In the genomic region with DNA sequence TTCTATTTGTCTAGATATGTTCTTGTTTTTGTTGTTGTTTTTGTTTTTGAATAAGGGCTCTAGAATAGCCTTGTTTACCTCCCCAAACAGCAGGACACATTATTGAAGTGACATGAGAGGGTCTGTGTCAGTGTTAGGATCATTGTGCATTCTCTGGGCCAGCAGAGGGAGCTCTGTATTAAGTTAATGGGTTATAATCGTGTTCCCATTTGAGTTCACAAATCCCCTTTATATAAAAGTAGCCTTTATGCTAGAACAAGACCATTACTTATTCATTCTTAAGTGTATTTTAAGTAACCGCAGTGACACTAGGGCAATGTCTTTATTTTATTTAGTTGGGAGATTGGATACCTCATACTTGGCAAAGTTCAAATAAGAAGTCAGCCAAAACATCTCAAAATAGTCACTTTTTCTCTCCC, we compare ENCODE assay signal across 8 cellular contexts. TPM values are rescaled to one million over a fixed set of nuclear protein-coding genes. Genes with fewer than 3 reads are reported as not detected.
A peak's percentile ranks its signal among the peaks of the same experiment; 100 is the strongest.
DNase-seq lines count a peak whose midpoint lies in the region; ATAC-seq and TF ChIP-seq lines count a peak whose summit lies in the region.

No MANE protein-coding gene starts in this region.

- no peaks in the 10 kb centered on the region for H3K27me3 Mint-ChIP-seq in activated T-cell treated with anti-CD3 and anti-CD28 coated beads, Interleukin-2, amount 50 U/mL, for 4 hours (ENCODE audit: low read depth)

- H3K4me1 ChIP-seq in HCT116 (ENCODE audit: control insufficient read depth in 1 of 2, insufficient read depth in 2 of 2, low read length in 2 of 2) (peaks cover 13 to 19% of the 10 kb centered on the region in 2 experiments), neutrophil (ENCODE audit: control insufficient read depth in 1 of 2, insufficient read depth in 1 of 2, low read depth in 1 of 2, low read length in 1 of 2) (peaks cover 6% of the 10 kb centered on the region in 2 experiments)

- TF ChIP-seq RAD21 in HCT116 (IDR thresholded peaks at IDR 0.05; ENCODE audit: low read depth): peak; percentile 80

- H3K4me3 Mint-ChIP-seq in activated T-cell treated with anti-CD3 and anti-CD28 coated beads, Interleukin-2, amount 50 U/mL, for 4 hours: no peak overlapping the region

- RAD21 ChIA-PET in HCT116 (lab: Charles Lee; ENCODE audit: low non-redundant PET in 1 of 2, low total read pairs in 2 of 2, uncharacterized antibody in 2 of 2, unreplicated experiment in 2 of 2): interaction anchor here in 1 of 2 experiments (1.2 kb wide), 1 partner anchor 85 kb away, joined by 4 read pairs; no protein-coding TSS in a partner anchor

- intact Hi-C loops in HCT116 (cut with micrococcal nuclease): loop anchor here (1.0 to 2.0 kb wide), 3 partner anchors 84 to 280 kb away; no protein-coding TSS in a partner anchor

- H4K20me1 ChIP-seq in HCT116 (ENCODE audit: insufficient read depth): no peaks in the 10 kb centered on the region

- H3K9ac ChIP-seq in HCT116 (ENCODE audit: low read length): no peak overlapping the region

- no peak overlapping the region for H2AFZ ChIP-seq in HCT116 (ENCODE audit: low read depth, low read length, poor library complexity, severe bottlenecking)

- TF ChIP-seq POLR2A in HCT116 (IDR thresholded peaks at IDR 0.05; ENCODE audit: borderline replicate concordance, extremely low read depth, insufficient read depth, insufficient read length): no peak

- CTCF ChIA-PET in HCT116 (lab: Charles Lee): interaction anchor here (0.6 to 2.3 kb wide), 15 partner anchors 8 to 280 kb away, joined by 3 to 22 read pairs (median 4); no protein-coding TSS in a partner anchor

- no peak overlapping the region for H3K4me2 ChIP-seq in HCT116 (ENCODE audit: low read length)

- peaks cover 59% of the 10 kb centered on the region for H3K4me1 Mint-ChIP-seq in activated T-cell treated with anti-CD3 and anti-CD28 coated beads, Interleukin-2, amount 50 U/mL, for 4 hours (ENCODE audit: low read depth)

- no peaks in the 10 kb centered on the region for H3K9me3 Mint-ChIP-seq in activated T-cell treated with anti-CD3 and anti-CD28 coated beads, Interleukin-2, amount 50 U/mL, for 4 hours

- POLR2A ChIA-PET in HCT116 (lab: Charles Lee): interaction anchor here (0.9 kb wide), 1 partner anchor 85 kb away, joined by 3 read pairs; no protein-coding TSS in a partner anchor

- peak; percentile 68 to 88 (median 74); a peak in 5 of 6 replicates for TF ChIP-seq CTCF in HCT116 (IDR thresholded peaks at IDR 0.05 in 2 of 3, conservative IDR thresholded peaks at IDR 0.05 in 1 of 3; ENCODE audit: borderline replicate concordance in 1 of 3, insufficient read depth in 1 of 3, low read depth in 2 of 3, low read length in 2 of 3)
- no peak for TF ChIP-seq CTCF in neutrophil (IDR thresholded peaks at IDR 0.05)

- no peak overlapping the region for H3K4me3 ChIP-seq in HCT116 (replicated peaks in 1 of 2; ENCODE audit: low read depth in 1 of 2, low read length in 2 of 2)
- no peak overlapping the region for H3K4me3 ChIP-seq in neutrophil (ENCODE audit: low read depth in 1 of 2, low read length in 1 of 2)

- peaks cover 21% of the 10 kb centered on the region for H3K79me2 ChIP-seq in HCT116 (ENCODE audit: insufficient read depth, low read length)

- ATAC-seq in HCT116 (peak; percentile 81), GM21367 (IDR thresholded peaks at IDR 0.05; ENCODE audit: unreplicated experiment) (no peak)
- ATAC-seq in activated T-cell treated with anti-CD3 and anti-CD28 coated beads, Interleukin-2, amount 50 U/mL, for 4 hours: peak; percentile 77 to 85

- peaks cover 4 to 6% of the 10 kb centered on the region in 2 experiments; a peak in 2 of 4 replicates for H3K36me3 ChIP-seq in HCT116 (ENCODE audit: control insufficient read depth in 1 of 2, insufficient read depth in 2 of 2, low read length in 2 of 2)
- peaks cover 82% of the 10 kb centered on the region for H3K36me3 ChIP-seq in neutrophil

- H3K9me2 ChIP-seq in HCT116 (ENCODE audit: insufficient read depth): no peaks in the 10 kb centered on the region

- no peak overlapping the region for H3K27ac ChIP-seq in HCT116 (ENCODE audit: low read depth, low read length)
- peak overlapping the region; percentile 48 for H3K27ac ChIP-seq in neutrophil

- DNase-seq in C1 segment of cervical spinal cord (lab: John Stamatoyannopoulos, UW): peak in 9 of 14 donors; percentile 7 to 43 (median 23)
- peak; percentile 36 for DNase-seq in HCT116 (ENCODE audit: low read depth, low spot score)
- DNase-seq in NCI-H82 (lab: John Stamatoyannopoulos, UW): peak; percentile 85
- DNase-seq in activated T-cell treated with anti-CD3 and anti-CD28 coated beads, Interleukin-2, amount 50 U/mL, for 4 hours: peak; percentile 48
- peak; percentile 91 for DNase-seq in fibroblast of peridontal ligament (ENCODE audit: extremely low read depth)
- peak; percentile 63 for DNase-seq in ureter (ENCODE audit: low spot score)

- peaks cover 36% of the 10 kb centered on the region for H3K36me3 Mint-ChIP-seq in activated T-cell treated with anti-CD3 and anti-CD28 coated beads, Interleukin-2, amount 50 U/mL, for 4 hours (ENCODE audit: insufficient read depth)

- BruUV-seq in HCT116 (replicated peaks; lab: Mats Ljungman, UMichigan): no TSS peak

- H3K9me3 ChIP-seq in HCT116 (ENCODE audit: control insufficient read depth in 1 of 2, insufficient read depth in 1 of 2, low read depth in 1 of 2, low read length in 2 of 2) (no peaks in the 10 kb centered on the region), neutrophil (no peaks in the 10 kb centered on the region)

- H3K27me3 ChIP-seq in HCT116 (ENCODE audit: insufficient read depth, low read length) (no peaks in the 10 kb centered on the region), neutrophil (no peaks in the 10 kb centered on the region)

TF ChIP-seq in HCT116, 20 proteins besides CTCF, POLR2A, EP300 and RAD21:
- TF ChIP-seq EZH2 (IDR thresholded peaks at IDR 0.05) (no peak), SIN3A (IDR thresholded peaks at IDR 0.05; ENCODE audit: low read depth) (no peak), REST (IDR thresholded peaks at IDR 0.05; ENCODE audit: low read depth) (no peak), CEBPB (IDR thresholded peaks at IDR 0.05; ENCODE audit: low read depth) (no peak), ATF3 (IDR thresholded peaks at IDR 0.05) (no peak), SRF (IDR thresholded peaks at IDR 0.05; ENCODE audit: low read depth) (no peak), POLR2AphosphoS5 (IDR thresholded peaks at IDR 0.05; ENCODE audit: low read depth, low read length) (no peak)

RNA-seq across cellular contexts. Expression of gene STK4, which starts 44.8 kb away (rescaled TPM):
- total RNA-seq in HCT116 (2021; ENCODE audit: unreplicated experiment) (45.4 TPM), ureter (53.3 TPM)
- polyA plus RNA-seq in HCT116 (2012): 10.2 and 11.5 TPM in 2 replicates
- 100 to 1,000 TPM; 134 to 157 (median 149) TPM for total RNA-seq in activated T-cell treated with anti-CD3 and anti-CD28 coated beads, Interleukin-2, amount 50 U/mL, for 4 hours

RNA-seq across cellular contexts. Expression of gene TOMM34, which starts 50.9 kb away (rescaled TPM):
- total RNA-seq in HCT116 (2021; ENCODE audit: unreplicated experiment) (51.7 TPM), ureter (57.1 TPM)
- 35.9 and 47.4 TPM in 2 replicates for polyA plus RNA-seq in HCT116 (2012)
- 10 to 100 TPM; 70.8 to 76.6 (median 71.6) TPM for total RNA-seq in activated T-cell treated with anti-CD3 and anti-CD28 coated beads, Interleukin-2, amount 50 U/mL, for 4 hours

Comparison
In these comparisons a context has a peak if more than half of its experiments do, and no peak if none do; other contexts are left out.
1. DNase-seq: peak in every context shown above with its lines; median percentile 91 in fibroblast of peridontal ligament; 85 in NCI-H82; 63 in ureter; 48 in activated T-cell treated with anti-CD3 and anti-CD28 coated beads, Interleukin-2, amount 50 U/mL, for 4 hours; 36 in HCT116; 23 in C1 segment of cervical spinal cord.